1 cellular context compared by ENCODE assay signal in the genomic region with DNA sequence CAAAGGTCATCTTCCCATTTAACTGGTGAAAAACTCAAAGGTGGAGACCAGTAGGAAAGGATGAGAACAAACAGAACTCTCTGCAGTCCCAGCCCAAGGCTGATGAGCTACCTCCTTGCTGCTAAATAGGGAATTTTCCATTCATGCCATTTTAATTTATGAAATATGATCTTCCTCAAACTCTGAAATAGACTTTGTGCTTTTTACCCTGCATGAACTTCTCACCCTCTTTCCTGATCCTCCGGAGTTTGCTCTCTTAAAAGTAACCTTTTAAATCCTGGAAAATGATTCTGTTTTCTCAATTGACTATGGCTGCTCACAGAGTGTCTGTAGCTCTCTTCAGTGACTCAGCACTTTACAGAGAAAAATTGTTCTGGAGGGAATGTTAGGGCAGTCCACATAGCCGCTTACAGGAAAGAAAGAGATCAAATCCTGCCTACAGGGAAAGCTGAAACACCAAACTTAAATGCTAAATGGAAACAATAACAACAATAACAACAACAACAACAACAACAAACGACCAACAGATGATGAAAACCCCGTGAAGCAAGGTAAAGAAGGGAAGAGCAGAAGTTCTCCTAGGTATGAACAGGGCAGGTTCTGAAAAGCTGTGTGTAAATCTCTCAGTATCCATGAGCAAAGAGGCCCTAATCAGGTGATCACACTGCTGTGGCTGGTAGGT.
TF ChIP-seq lines count a peak whose summit lies in the region.

No MANE protein-coding gene starts in this region.

TF ChIP-seq in HepG2, 621 proteins besides CTCF, POLR2A, EP300 and RAD21 (continued from another document and continues in another):
- TF ChIP-seq, protein P1, sequence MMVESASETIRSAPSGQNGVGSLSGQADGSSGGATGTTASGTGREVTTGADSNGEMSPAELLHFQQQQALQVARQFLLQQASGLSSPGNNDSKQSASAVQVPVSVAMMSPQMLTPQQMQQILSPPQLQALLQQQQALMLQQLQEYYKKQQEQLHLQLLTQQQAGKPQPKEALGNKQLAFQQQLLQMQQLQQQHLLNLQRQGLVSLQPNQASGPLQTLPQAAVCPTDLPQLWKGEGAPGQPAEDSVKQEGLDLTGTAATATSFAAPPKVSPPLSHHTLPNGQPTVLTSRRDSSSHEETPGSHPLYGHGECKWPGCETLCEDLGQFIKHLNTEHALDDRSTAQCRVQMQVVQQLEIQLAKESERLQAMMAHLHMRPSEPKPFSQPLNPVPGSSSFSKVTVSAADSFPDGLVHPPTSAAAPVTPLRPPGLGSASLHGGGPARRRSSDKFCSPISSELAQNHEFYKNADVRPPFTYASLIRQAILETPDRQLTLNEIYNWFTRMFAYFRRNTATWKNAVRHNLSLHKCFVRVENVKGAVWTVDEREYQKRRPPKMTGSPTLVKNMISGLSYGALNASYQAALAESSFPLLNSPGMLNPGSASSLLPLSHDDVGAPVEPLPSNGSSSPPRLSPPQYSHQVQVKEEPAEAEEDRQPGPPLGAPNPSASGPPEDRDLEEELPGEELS (CRISPR knock-in tag; IDR thresholded peaks at IDR 0.05), result 0 out of 2 replicates have a peak, but pooled peaks have one; percentile 31
- TF ChIP-seq THAP11 (CRISPR knock-in tag; IDR thresholded peaks at IDR 0.05), result no peak
- TF ChIP-seq FOXC1 (CRISPR knock-in tag; IDR thresholded peaks at IDR 0.05; ENCODE audit: borderline replicate concordance), result no peak
- TF ChIP-seq, protein P2, sequence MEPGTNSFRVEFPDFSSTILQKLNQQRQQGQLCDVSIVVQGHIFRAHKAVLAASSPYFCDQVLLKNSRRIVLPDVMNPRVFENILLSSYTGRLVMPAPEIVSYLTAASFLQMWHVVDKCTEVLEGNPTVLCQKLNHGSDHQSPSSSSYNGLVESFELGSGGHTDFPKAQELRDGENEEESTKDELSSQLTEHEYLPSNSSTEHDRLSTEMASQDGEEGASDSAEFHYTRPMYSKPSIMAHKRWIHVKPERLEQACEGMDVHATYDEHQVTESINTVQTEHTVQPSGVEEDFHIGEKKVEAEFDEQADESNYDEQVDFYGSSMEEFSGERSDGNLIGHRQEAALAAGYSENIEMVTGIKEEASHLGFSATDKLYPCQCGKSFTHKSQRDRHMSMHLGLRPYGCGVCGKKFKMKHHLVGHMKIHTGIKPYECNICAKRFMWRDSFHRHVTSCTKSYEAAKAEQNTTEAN (CRISPR knock-in tag; conservative IDR thresholded peaks at IDR 0.05), result no peak
- TF ChIP-seq, protein P3, sequence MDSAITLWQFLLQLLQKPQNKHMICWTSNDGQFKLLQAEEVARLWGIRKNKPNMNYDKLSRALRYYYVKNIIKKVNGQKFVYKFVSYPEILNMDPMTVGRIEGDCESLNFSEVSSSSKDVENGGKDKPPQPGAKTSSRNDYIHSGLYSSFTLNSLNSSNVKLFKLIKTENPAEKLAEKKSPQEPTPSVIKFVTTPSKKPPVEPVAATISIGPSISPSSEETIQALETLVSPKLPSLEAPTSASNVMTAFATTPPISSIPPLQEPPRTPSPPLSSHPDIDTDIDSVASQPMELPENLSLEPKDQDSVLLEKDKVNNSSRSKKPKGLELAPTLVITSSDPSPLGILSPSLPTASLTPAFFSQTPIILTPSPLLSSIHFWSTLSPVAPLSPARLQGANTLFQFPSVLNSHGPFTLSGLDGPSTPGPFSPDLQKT (CRISPR knock-in tag; IDR thresholded peaks at IDR 0.05; ENCODE audit: borderline replicate concordance), result no peak
- peak; percentile 56; the same call in 1 of the 2 replicates for TF ChIP-seq ZNF34 (CRISPR knock-in tag; IDR thresholded peaks at IDR 0.05; ENCODE audit: borderline replicate concordance)
- TF ChIP-seq MEIS2 (CRISPR knock-in tag; IDR thresholded peaks at IDR 0.05), result no peak
- TF ChIP-seq, protein P4, sequence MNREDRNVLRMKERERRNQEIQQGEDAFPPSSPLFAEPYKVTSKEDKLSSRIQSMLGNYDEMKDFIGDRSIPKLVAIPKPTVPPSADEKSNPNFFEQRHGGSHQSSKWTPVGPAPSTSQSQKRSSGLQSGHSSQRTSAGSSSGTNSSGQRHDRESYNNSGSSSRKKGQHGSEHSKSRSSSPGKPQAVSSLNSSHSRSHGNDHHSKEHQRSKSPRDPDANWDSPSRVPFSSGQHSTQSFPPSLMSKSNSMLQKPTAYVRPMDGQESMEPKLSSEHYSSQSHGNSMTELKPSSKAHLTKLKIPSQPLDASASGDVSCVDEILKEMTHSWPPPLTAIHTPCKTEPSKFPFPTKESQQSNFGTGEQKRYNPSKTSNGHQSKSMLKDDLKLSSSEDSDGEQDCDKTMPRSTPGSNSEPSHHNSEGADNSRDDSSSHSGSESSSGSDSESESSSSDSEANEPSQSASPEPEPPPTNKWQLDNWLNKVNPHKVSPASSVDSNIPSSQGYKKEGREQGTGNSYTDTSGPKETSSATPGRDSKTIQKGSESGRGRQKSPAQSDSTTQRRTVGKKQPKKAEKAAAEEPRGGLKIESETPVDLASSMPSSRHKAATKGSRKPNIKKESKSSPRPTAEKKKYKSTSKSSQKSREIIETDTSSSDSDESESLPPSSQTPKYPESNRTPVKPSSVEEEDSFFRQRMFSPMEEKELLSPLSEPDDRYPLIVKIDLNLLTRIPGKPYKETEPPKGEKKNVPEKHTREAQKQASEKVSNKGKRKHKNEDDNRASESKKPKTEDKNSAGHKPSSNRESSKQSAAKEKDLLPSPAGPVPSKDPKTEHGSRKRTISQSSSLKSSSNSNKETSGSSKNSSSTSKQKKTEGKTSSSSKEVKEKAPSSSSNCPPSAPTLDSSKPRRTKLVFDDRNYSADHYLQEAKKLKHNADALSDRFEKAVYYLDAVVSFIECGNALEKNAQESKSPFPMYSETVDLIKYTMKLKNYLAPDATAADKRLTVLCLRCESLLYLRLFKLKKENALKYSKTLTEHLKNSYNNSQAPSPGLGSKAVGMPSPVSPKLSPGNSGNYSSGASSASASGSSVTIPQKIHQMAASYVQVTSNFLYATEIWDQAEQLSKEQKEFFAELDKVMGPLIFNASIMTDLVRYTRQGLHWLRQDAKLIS (CRISPR knock-in tag; IDR thresholded peaks at IDR 0.05), result no peak; the same call in 1 of the 2 replicates
- TF ChIP-seq, protein P5, sequence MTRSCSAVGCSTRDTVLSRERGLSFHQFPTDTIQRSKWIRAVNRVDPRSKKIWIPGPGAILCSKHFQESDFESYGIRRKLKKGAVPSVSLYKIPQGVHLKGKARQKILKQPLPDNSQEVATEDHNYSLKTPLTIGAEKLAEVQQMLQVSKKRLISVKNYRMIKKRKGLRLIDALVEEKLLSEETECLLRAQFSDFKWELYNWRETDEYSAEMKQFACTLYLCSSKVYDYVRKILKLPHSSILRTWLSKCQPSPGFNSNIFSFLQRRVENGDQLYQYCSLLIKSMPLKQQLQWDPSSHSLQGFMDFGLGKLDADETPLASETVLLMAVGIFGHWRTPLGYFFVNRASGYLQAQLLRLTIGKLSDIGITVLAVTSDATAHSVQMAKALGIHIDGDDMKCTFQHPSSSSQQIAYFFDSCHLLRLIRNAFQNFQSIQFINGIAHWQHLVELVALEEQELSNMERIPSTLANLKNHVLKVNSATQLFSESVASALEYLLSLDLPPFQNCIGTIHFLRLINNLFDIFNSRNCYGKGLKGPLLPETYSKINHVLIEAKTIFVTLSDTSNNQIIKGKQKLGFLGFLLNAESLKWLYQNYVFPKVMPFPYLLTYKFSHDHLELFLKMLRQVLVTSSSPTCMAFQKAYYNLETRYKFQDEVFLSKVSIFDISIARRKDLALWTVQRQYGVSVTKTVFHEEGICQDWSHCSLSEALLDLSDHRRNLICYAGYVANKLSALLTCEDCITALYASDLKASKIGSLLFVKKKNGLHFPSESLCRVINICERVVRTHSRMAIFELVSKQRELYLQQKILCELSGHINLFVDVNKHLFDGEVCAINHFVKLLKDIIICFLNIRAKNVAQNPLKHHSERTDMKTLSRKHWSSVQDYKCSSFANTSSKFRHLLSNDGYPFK (CRISPR knock-in tag; IDR thresholded peaks at IDR 0.05; ENCODE audit: borderline replicate concordance), result no peak
- no peak for TF ChIP-seq ZSCAN22 (CRISPR knock-in tag; IDR thresholded peaks at IDR 0.05)
- TF ChIP-seq SIX4 (CRISPR knock-in tag; IDR thresholded peaks at IDR 0.05), result peak; percentile 98
- TF ChIP-seq ZNF136 (CRISPR knock-in tag; IDR thresholded peaks at IDR 0.05; ENCODE audit: low read depth), result no peak
- peak; percentile 84; the same call in 1 of the 2 replicates for TF ChIP-seq FOXJ3 (CRISPR knock-in tag; IDR thresholded peaks at IDR 0.05; ENCODE audit: borderline replicate concordance)
- TF ChIP-seq SRSF1 (optimal IDR thresholded peaks at IDR 0.05; ENCODE audit: low read depth, low read length), result no peak
- TF ChIP-seq, protein P6, sequence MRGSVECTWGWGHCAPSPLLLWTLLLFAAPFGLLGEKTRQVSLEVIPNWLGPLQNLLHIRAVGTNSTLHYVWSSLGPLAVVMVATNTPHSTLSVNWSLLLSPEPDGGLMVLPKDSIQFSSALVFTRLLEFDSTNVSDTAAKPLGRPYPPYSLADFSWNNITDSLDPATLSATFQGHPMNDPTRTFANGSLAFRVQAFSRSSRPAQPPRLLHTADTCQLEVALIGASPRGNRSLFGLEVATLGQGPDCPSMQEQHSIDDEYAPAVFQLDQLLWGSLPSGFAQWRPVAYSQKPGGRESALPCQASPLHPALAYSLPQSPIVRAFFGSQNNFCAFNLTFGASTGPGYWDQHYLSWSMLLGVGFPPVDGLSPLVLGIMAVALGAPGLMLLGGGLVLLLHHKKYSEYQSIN (CRISPR knock-in tag; IDR thresholded peaks at IDR 0.05; ENCODE audit: borderline replicate concordance), result no peak
- TF ChIP-seq, protein P7, sequence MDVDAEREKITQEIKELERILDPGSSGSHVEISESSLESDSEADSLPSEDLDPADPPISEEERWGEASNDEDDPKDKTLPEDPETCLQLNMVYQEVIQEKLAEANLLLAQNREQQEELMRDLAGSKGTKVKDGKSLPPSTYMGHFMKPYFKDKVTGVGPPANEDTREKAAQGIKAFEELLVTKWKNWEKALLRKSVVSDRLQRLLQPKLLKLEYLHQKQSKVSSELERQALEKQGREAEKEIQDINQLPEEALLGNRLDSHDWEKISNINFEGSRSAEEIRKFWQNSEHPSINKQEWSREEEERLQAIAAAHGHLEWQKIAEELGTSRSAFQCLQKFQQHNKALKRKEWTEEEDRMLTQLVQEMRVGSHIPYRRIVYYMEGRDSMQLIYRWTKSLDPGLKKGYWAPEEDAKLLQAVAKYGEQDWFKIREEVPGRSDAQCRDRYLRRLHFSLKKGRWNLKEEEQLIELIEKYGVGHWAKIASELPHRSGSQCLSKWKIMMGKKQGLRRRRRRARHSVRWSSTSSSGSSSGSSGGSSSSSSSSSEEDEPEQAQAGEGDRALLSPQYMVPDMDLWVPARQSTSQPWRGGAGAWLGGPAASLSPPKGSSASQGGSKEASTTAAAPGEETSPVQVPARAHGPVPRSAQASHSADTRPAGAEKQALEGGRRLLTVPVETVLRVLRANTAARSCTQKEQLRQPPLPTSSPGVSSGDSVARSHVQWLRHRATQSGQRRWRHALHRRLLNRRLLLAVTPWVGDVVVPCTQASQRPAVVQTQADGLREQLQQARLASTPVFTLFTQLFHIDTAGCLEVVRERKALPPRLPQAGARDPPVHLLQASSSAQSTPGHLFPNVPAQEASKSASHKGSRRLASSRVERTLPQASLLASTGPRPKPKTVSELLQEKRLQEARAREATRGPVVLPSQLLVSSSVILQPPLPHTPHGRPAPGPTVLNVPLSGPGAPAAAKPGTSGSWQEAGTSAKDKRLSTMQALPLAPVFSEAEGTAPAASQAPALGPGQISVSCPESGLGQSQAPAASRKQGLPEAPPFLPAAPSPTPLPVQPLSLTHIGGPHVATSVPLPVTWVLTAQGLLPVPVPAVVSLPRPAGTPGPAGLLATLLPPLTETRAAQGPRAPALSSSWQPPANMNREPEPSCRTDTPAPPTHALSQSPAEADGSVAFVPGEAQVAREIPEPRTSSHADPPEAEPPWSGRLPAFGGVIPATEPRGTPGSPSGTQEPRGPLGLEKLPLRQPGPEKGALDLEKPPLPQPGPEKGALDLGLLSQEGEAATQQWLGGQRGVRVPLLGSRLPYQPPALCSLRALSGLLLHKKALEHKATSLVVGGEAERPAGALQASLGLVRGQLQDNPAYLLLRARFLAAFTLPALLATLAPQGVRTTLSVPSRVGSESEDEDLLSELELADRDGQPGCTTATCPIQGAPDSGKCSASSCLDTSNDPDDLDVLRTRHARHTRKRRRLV (CRISPR knock-in tag; IDR thresholded peaks at IDR 0.05), result peak; percentile 34; the same call in 1 of the 2 replicates
- TF ChIP-seq NBN (conservative IDR thresholded peaks at IDR 0.05), result no peak
- TF ChIP-seq, protein P8, sequence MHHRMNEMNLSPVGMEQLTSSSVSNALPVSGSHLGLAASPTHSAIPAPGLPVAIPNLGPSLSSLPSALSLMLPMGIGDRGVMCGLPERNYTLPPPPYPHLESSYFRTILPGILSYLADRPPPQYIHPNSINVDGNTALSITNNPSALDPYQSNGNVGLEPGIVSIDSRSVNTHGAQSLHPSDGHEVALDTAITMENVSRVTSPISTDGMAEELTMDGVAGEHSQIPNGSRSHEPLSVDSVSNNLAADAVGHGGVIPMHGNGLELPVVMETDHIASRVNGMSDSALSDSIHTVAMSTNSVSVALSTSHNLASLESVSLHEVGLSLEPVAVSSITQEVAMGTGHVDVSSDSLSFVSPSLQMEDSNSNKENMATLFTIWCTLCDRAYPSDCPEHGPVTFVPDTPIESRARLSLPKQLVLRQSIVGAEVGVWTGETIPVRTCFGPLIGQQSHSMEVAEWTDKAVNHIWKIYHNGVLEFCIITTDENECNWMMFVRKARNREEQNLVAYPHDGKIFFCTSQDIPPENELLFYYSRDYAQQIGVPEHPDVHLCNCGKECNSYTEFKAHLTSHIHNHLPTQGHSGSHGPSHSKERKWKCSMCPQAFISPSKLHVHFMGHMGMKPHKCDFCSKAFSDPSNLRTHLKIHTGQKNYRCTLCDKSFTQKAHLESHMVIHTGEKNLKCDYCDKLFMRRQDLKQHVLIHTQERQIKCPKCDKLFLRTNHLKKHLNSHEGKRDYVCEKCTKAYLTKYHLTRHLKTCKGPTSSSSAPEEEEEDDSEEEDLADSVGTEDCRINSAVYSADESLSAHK (CRISPR knock-in tag; IDR thresholded peaks at IDR 0.05; ENCODE audit: borderline replicate concordance), result no peak; the same call in 1 of the 2 replicates
- TF ChIP-seq ZNF879 (CRISPR knock-in tag; IDR thresholded peaks at IDR 0.05), result no peak
- TF ChIP-seq ZNF3 (CRISPR knock-in tag; IDR thresholded peaks at IDR 0.05), result no peak; the same call in 1 of the 2 replicates
- no peak for TF ChIP-seq PLRG1 (conservative IDR thresholded peaks at IDR 0.05)
- TF ChIP-seq SP1 (IDR thresholded peaks at IDR 0.05), result no peak
- no peak for TF ChIP-seq SP1 (CRISPR knock-in tag; IDR thresholded peaks at IDR 0.05)
- no peak for TF ChIP-seq ZNF234 (CRISPR knock-in tag; conservative IDR thresholded peaks at IDR 0.05)
- TF ChIP-seq NFYC (CRISPR knock-in tag; IDR thresholded peaks at IDR 0.05), result no peak
- TF ChIP-seq MTF1 (CRISPR knock-in tag; IDR thresholded peaks at IDR 0.05), result no peak
- TF ChIP-seq ZNF709 (CRISPR knock-in tag; IDR thresholded peaks at IDR 0.05), result no peak
- TF ChIP-seq, protein P9, sequence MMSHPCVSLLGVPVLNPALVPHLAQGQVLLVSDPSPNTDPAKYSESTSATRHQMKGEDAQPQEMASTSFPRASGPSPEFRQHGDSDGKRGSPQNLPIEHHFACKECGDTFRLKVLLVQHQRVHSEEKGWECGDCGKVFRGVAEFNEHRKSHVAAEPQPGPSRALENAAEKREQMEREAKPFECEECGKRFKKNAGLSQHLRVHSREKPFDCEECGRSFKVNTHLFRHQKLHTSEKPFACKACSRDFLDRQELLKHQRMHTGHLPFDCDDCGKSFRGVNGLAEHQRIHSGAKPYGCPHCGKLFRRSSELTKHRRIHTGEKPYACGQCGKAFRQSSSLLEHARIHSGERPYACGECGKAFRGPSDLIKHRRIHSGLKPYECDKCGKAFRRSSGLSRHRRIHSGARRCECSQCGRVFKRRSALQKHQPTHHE (CRISPR knock-in tag; IDR thresholded peaks at IDR 0.05; ENCODE audit: borderline replicate concordance), result 0 out of 2 replicates have a peak, but pooled peaks have one; percentile 60
